11 cellular contexts compared by ENCODE assay signal in genomic region chr6:32976334-32977069, GRCh38. TPM values are rescaled to one million over a fixed set of nuclear protein-coding genes. Genes with fewer than 3 reads are reported as not detected.
A peak's percentile ranks its signal among the peaks of the same experiment; 100 is the strongest.
DNase-seq lines count a peak whose midpoint lies in the region; ATAC-seq and TF ChIP-seq lines count a peak whose summit lies in the region.
"Had no signal": no experiment of that assay in that cellular context is flagged by ENCODE, and none has a peak within 500 bp of the region (broad histone marks: within the 10 kb centered on the region; RNA-seq: fewer than 3 reads in every experiment).

No MANE protein-coding gene starts in this region.

- no peaks in the 10 kb centered on the region for H3K9me3 Mint-ChIP-seq in stimulated activated naive CD8-positive, alpha-beta T cell treated with anti-CD3 and anti-CD28 coated beads, Interleukin-15, Interleukin-2, amounts not matched to agents 100 ng/mL and 50 ng/mL, for 24 hours
- no peaks in the 10 kb centered on the region for H3K9me3 Mint-ChIP-seq in activated T-helper 17 cell treated with anti-CD3 and anti-CD28 coated beads, Interleukin-2, amount 50 U/mL, for 72 hours

- no peak for TF ChIP-seq POLR2A in testis (IDR thresholded peaks at IDR 0.05)
- no peak for TF ChIP-seq POLR2A in transverse colon (IDR thresholded peaks at IDR 0.05)

- H3K36me3 Mint-ChIP-seq in stimulated activated naive CD8-positive, alpha-beta T cell treated with anti-CD3 and anti-CD28 coated beads, Interleukin-15, Interleukin-2, amounts not matched to agents 100 ng/mL and 50 ng/mL, for 24 hours (ENCODE audit: low read depth): peaks cover 99% of the 10 kb centered on the region
- peaks cover 100% of the 10 kb centered on the region for H3K36me3 Mint-ChIP-seq in activated T-helper 17 cell treated with anti-CD3 and anti-CD28 coated beads, Interleukin-2, amount 50 U/mL, for 72 hours (ENCODE audit: low read depth)

- intact Hi-C loops in testis (cut with DNase I; ENCODE audit: low total_unique reads): no loop called here
- intact Hi-C loops in transverse colon (cut with DNase I; ENCODE audit: low total_unique reads): no loop called here

- TF ChIP-seq CTCF in testis (IDR thresholded peaks at IDR 0.05): no peak
- no peak for TF ChIP-seq CTCF in transverse colon (IDR thresholded peaks at IDR 0.05)

- H3K4me1 ChIP-seq in testis (peaks cover 20% of the 10 kb centered on the region), transverse colon (peaks cover 45 to 72% (median 49%) of the 10 kb centered on the region in 4 donors)

- DNase-seq in stimulated activated naive CD8-positive, alpha-beta T cell treated with anti-CD3 and anti-CD28 coated beads, Interleukin-15, Interleukin-2, amounts not matched to agents 100 U/mL and 50 U/mL, for 24 hours: no peak
- peak; percentile 29 for DNase-seq in kidney tubule cell (ENCODE audit: low spot score)
- DNase-seq in DMS114 treated with DMSO at 0.1 percent for 48 hours (lab: John Stamatoyannopoulos, UW; ENCODE audit: unreplicated experiment): no peak
- no peak for DNase-seq in testis
- DNase-seq in transverse colon: no peak
- DNase-seq: activated CD4-positive, alpha-beta T cell treated with anti-CD3 and anti-CD28 coated beads, Interleukin-2, amount 50 U/mL, for 48 hours; NCI-H1694 treated with DMSO at 0.1 percent for 48 hours; RPMI8226 had no signal

- H3K9me3 ChIP-seq in testis (no peaks in the 10 kb centered on the region), transverse colon (no peaks in the 10 kb centered on the region)

- ATAC-seq in stimulated activated naive CD8-positive, alpha-beta T cell treated with anti-CD3 and anti-CD28 coated beads, Interleukin-15, Interleukin-2, amounts not matched to agents 100 U/mL and 50 U/mL, for 24 hours: no peak
- ATAC-seq in activated T-helper 17 cell treated with anti-CD3 and anti-CD28 coated beads, Interleukin-2, amount 50 U/mL, for 72 hours (replicated peaks): no peak
- ATAC-seq in HG02678 (IDR thresholded peaks at IDR 0.05; ENCODE audit: unreplicated experiment): no peak

- peak overlapping the region; percentile 100 for H3K27ac Mint-ChIP-seq in stimulated activated naive CD8-positive, alpha-beta T cell treated with anti-CD3 and anti-CD28 coated beads, Interleukin-15, Interleukin-2, amounts not matched to agents 100 ng/mL and 50 ng/mL, for 24 hours
- peak overlapping the region; percentile 99 for H3K27ac Mint-ChIP-seq in activated T-helper 17 cell treated with anti-CD3 and anti-CD28 coated beads, Interleukin-2, amount 50 U/mL, for 72 hours

- H3K27me3 ChIP-seq in testis (no peaks in the 10 kb centered on the region), transverse colon (no peaks in the 10 kb centered on the region)

- H3K4me1 Mint-ChIP-seq in stimulated activated naive CD8-positive, alpha-beta T cell treated with anti-CD3 and anti-CD28 coated beads, Interleukin-15, Interleukin-2, amounts not matched to agents 100 ng/mL and 50 ng/mL, for 24 hours (ENCODE audit: low read depth): peaks cover 54% of the 10 kb centered on the region
- peaks cover 32% of the 10 kb centered on the region for H3K4me1 Mint-ChIP-seq in activated T-helper 17 cell treated with anti-CD3 and anti-CD28 coated beads, Interleukin-2, amount 50 U/mL, for 72 hours

- H3K36me3 ChIP-seq in testis (ENCODE audit: low read depth, missing control alignments) (peaks cover 3% of the 10 kb centered on the region), transverse colon (peaks cover 0 to 68% (median 32%) of the 10 kb centered on the region in 4 donors)

- H3K4me3 Mint-ChIP-seq in stimulated activated naive CD8-positive, alpha-beta T cell treated with anti-CD3 and anti-CD28 coated beads, Interleukin-15, Interleukin-2, amounts not matched to agents 100 ng/mL and 50 ng/mL, for 24 hours: peak overlapping the region; percentile 99
- peak overlapping the region; percentile 84 for H3K4me3 Mint-ChIP-seq in activated T-helper 17 cell treated with anti-CD3 and anti-CD28 coated beads, Interleukin-2, amount 50 U/mL, for 72 hours

- in situ Hi-C loops in transverse colon (cut with MboI; ENCODE audit: low pct_ligation_motif_present in 1 of 4, low pct_unique_long_range_greater_than_20kb in 1 of 4, low sequenced_read_pairs in 3 of 4): loop anchor here in 2 of 4 donors (10.0 to 25.0 kb wide), 2 partner anchors 89 to 92 kb away; no protein-coding TSS in a partner anchor

- no peak overlapping the region for H3K4me3 ChIP-seq in testis
- no peak overlapping the region for H3K4me3 ChIP-seq in transverse colon

- H3K27ac ChIP-seq in testis (no peak overlapping the region), transverse colon (no peak overlapping the region)

- 62 to 74% methylated on average over 7 of the region's 7 CpGs for WGBS in testis, 2 donors
- WGBS in transverse colon (ENCODE audit: low coverage in 1 of 2), 2 donors: 77 to 83% methylated on average over 3 to 7 of the region's 7 CpGs

- no peaks in the 10 kb centered on the region for H3K27me3 Mint-ChIP-seq in stimulated activated naive CD8-positive, alpha-beta T cell treated with anti-CD3 and anti-CD28 coated beads, Interleukin-15, Interleukin-2, amounts not matched to agents 100 ng/mL and 50 ng/mL, for 24 hours
- no peaks in the 10 kb centered on the region for H3K27me3 Mint-ChIP-seq in activated T-helper 17 cell treated with anti-CD3 and anti-CD28 coated beads, Interleukin-2, amount 50 U/mL, for 72 hours

- TF ChIP-seq EP300 in transverse colon (IDR thresholded peaks at IDR 0.05; ENCODE audit: low read depth): no peak

RNA-seq across cellular contexts. Expression of gene BRD2, which starts 8.1 kb away (rescaled TPM):
- 100 to 1,000 TPM; 229 to 281 TPM for total RNA-seq in activated T-helper 17 cell treated with anti-CD3 and anti-CD28 coated beads, Interleukin-2, amount 50 U/mL, for 72 hours
- total RNA-seq in testis (100 to 1,000 TPM; 312 to 334 TPM), transverse colon (100 to 1,000 TPM; 116 to 612 (median 238) TPM)
- 299 TPM for polyA plus RNA-seq in testis (ENCODE audit: insufficient read depth, low read depth, low replicate concordance)

RNA-seq across cellular contexts. Expression of gene HLA-DMA, which starts 23.6 kb away (rescaled TPM):
- 10 to 100 TPM; 22.4 to 53.8 TPM for total RNA-seq in activated T-helper 17 cell treated with anti-CD3 and anti-CD28 coated beads, Interleukin-2, amount 50 U/mL, for 72 hours
- total RNA-seq in testis (10 to 100 TPM; 10.1 to 19.8 TPM), transverse colon (10 to 100 TPM in 3 of 4 donors, 1 to 10 TPM in 1; 1.4 to 40.4 (median 20.8) TPM)
- 54.5 TPM for polyA plus RNA-seq in testis (ENCODE audit: insufficient read depth, low read depth, low replicate concordance)

RNA-seq across cellular contexts. Expression of gene HLA-DOA, which starts 32.9 kb away (rescaled TPM):
- total RNA-seq in activated T-helper 17 cell treated with anti-CD3 and anti-CD28 coated beads, Interleukin-2, amount 50 U/mL, for 72 hours: 1 to 10 TPM in 1 of 2 donors, under 1 TPM in 1; 0.56 to 7.8 TPM
- total RNA-seq in testis: 1 to 10 TPM; 1.2 to 1.7 TPM
- polyA plus RNA-seq in testis (ENCODE audit: insufficient read depth, low read depth, low replicate concordance): 13.5 TPM
- total RNA-seq in transverse colon: 1 to 10 TPM in 3 of 4 donors, under 1 TPM in 1; 0.82 to 7.9 (median 2.6) TPM

RNA-seq across cellular contexts. Expression of gene HLA-DMB, which starts 35.7 kb away (rescaled TPM):
- 10 to 100 TPM in 1 of 2 donors, 1 to 10 TPM in 1; 2.7 to 17.7 TPM for total RNA-seq in activated T-helper 17 cell treated with anti-CD3 and anti-CD28 coated beads, Interleukin-2, amount 50 U/mL, for 72 hours
- total RNA-seq in testis: 1 to 10 TPM; 4.9 to 6.0 TPM
- 46.1 TPM for polyA plus RNA-seq in testis (ENCODE audit: insufficient read depth, low read depth, low replicate concordance)
- 10 to 100 TPM in 2 of 4 donors, 1 to 10 TPM in 2; 1.8 to 20.8 (median 13.2) TPM for total RNA-seq in transverse colon
